8 cellular contexts compared by ENCODE assay signal in genomic region chr5:133868946-133869674, GRCh38.
A peak's percentile ranks its signal among the peaks of the same experiment; 100 is the strongest.
DNase-seq lines count a peak whose midpoint lies in the region; ATAC-seq and TF ChIP-seq lines count a peak whose summit lies in the region.

No MANE protein-coding gene starts in this region.

- H3K9me3 Mint-ChIP-seq in osteocyte (ENCODE audit: unreplicated experiment) = no peaks in the 10 kb centered on the region

- H3K9me3 ChIP-seq in testis = no peaks in the 10 kb centered on the region

- H3K4me3 ChIP-seq in foreskin fibroblast (ENCODE audit: low read depth in 1 of 2, low read length in 2 of 2) (no peak overlapping the region), testis (no peak overlapping the region)

- peak; percentile 48 for DNase-seq in COLO668 (lab: John Stamatoyannopoulos, UW; ENCODE audit: unreplicated experiment)
- peak; percentile 75 for DNase-seq in RPMI7951 (ENCODE audit: low read depth)
- DNase-seq in activated T-helper 1 cell treated with anti-CD3 and anti-CD28 coated beads, Interleukin-2, amount 50 U/mL, for 16 hours (ENCODE audit: low read depth in 1 of 2, low spot score in 1 of 2) = peak; percentile 41 to 49
- DNase-seq in foreskin fibroblast = peak; percentile 73 to 92
- peak; percentile 89 for DNase-seq in osteocyte (ENCODE audit: extremely low spot score, unreplicated experiment)
- peak; percentile 91 for DNase-seq in testis

- no peaks in the 10 kb centered on the region for H3K27me3 ChIP-seq in testis

- peaks cover 7% of the 10 kb centered on the region for H3K27me3 Mint-ChIP-seq in osteocyte (ENCODE audit: unreplicated experiment)

- H3K27ac Mint-ChIP-seq in osteocyte (ENCODE audit: unreplicated experiment) = no peak overlapping the region

- no peak for TF ChIP-seq POLR2A in testis (IDR thresholded peaks at IDR 0.05)

- peak; percentile 51 for ATAC-seq in HG02938 (IDR thresholded peaks at IDR 0.05; ENCODE audit: unreplicated experiment)
- ATAC-seq in HG02852 (IDR thresholded peaks at IDR 0.05; ENCODE audit: unreplicated experiment) = no peak

- intact Hi-C loops in testis (cut with DNase I; ENCODE audit: low total_unique reads) = no loop called here

- no peaks in the 10 kb centered on the region for H3K36me3 ChIP-seq in testis (ENCODE audit: low read depth, missing control alignments)

- TF ChIP-seq CTCF in foreskin fibroblast (IDR thresholded peaks at IDR 0.05; ENCODE audit: low read depth, low read length) (peak; percentile 59), osteocyte (IDR thresholded peaks at IDR 0.05) (peak; percentile 92), testis (IDR thresholded peaks at IDR 0.05) (peak; percentile 50 to 81 (median 75))

- no peak overlapping the region for H3K27ac ChIP-seq in testis

- H3K36me3 Mint-ChIP-seq in osteocyte (ENCODE audit: unreplicated experiment) = no peaks in the 10 kb centered on the region

- H3K4me3 Mint-ChIP-seq in osteocyte (ENCODE audit: unreplicated experiment) = no peak overlapping the region

- peaks cover 20% of the 10 kb centered on the region for H3K4me1 Mint-ChIP-seq in osteocyte (ENCODE audit: unreplicated experiment)

- WGBS in testis, 2 donors = 19% methylated on average over 17 of the region's 17 CpGs

- peaks cover 6% of the 10 kb centered on the region for H3K4me1 ChIP-seq in testis
